ENCODE assay signal across 13 cellular contexts in genomic region chr22:37781434-37782059, GRCh38. TPM values are rescaled to one million over a fixed set of nuclear protein-coding genes. Genes with fewer than 3 reads are reported as not detected.
A peak's percentile ranks its signal among the peaks of the same experiment; 100 is the strongest.
DNase-seq lines count a peak whose midpoint lies in the region; ATAC-seq and TF ChIP-seq lines count a peak whose summit lies in the region.
"Had no signal": no experiment of that assay in that cellular context is flagged by ENCODE, and none has a peak within 500 bp of the region (broad histone marks: within the 10 kb centered on the region; RNA-seq: fewer than 3 reads in every experiment).

No MANE protein-coding gene starts in this region.

- TF ChIP-seq POLR2A in adrenal gland (IDR thresholded peaks at IDR 0.05) (no peak), gastrocnemius medialis (IDR thresholded peaks at IDR 0.05) (no peak)

- H3K4ac ChIP-seq in H9 (ENCODE audit: low read depth, low read length) = no peak overlapping the region

- no peaks in the 10 kb centered on the region for H3K4me1 ChIP-seq in H9 (ENCODE audit: insufficient read depth, low read length)
- H3K4me1 ChIP-seq in adrenal gland (replicated peaks in 1 of 2) = peaks cover 0 to 8% of the 10 kb centered on the region in 2 donors
- peaks cover 14% of the 10 kb centered on the region for H3K4me1 ChIP-seq in hepatocyte (ENCODE audit: insufficient read depth)
- H3K4me1 ChIP-seq in gastrocnemius medialis = peaks cover 7 to 8% of the 10 kb centered on the region in 2 donors

- no peaks in the 10 kb centered on the region for H3K23me2 ChIP-seq in H9 (ENCODE audit: insufficient read length, low read depth, low read length, poor library complexity, severe bottlenecking)

- H3K14ac ChIP-seq in H9 (ENCODE audit: insufficient read depth, low read length) = no peak overlapping the region

- H3K79me2 ChIP-seq in H9 (ENCODE audit: insufficient read depth, low read length) (no peaks in the 10 kb centered on the region), hepatocyte (no peaks in the 10 kb centered on the region)

- H4K91ac ChIP-seq in H9 (ENCODE audit: insufficient read length, low read depth, low read length) = no peak overlapping the region

- H4K20me1 ChIP-seq in H9 (ENCODE audit: control insufficient read depth, insufficient read depth, insufficient read length) = no peaks in the 10 kb centered on the region
- H4K20me1 ChIP-seq in hepatocyte (ENCODE audit: insufficient read depth, poor library complexity, severe bottlenecking) = no peaks in the 10 kb centered on the region

- WGBS in H9 (ENCODE audit: extremely low coverage, insufficient read length, low lambda C conversion rate) = no CpG with 5 or more reads among the region's 13 CpGs
- 39 to 45% (median 44%) methylated on average over 10 to 13 of the region's 13 CpGs for WGBS in adrenal gland, 4 donors
- 79% methylated on average over 13 of the region's 13 CpGs for WGBS in hepatocyte (ENCODE audit: low lambda C conversion rate, missing lambda C conversion rate)

- H3K9me3 ChIP-seq in H9 (ENCODE audit: control insufficient read depth, low read depth, low read length) (no peaks in the 10 kb centered on the region), adrenal gland (replicated peaks in 1 of 3) (no peaks in the 10 kb centered on the region), hepatocyte (ENCODE audit: low read depth) (no peaks in the 10 kb centered on the region), gastrocnemius medialis (no peaks in the 10 kb centered on the region)

- TF ChIP-seq CTCF in H9 (conservative IDR thresholded peaks at IDR 0.05) = peak; percentile 55
- peak in 5 of 6 experiments; percentile 30 to 47 (median 34) for TF ChIP-seq CTCF in adrenal gland (IDR thresholded peaks at IDR 0.05)
- TF ChIP-seq CTCF in hepatocyte (IDR thresholded peaks at IDR 0.05; ENCODE audit: poor library complexity) = peak; percentile 11
- TF ChIP-seq CTCF in gastrocnemius medialis (IDR thresholded peaks at IDR 0.05 in 4 of 5, conservative IDR thresholded peaks at IDR 0.05 in 1 of 5) = no peak

- no peak overlapping the region for H2BK120ac ChIP-seq in H9 (ENCODE audit: low read depth, low read length, poor library complexity, severe bottlenecking)

- no peak overlapping the region for H3K23ac ChIP-seq in H9 (ENCODE audit: insufficient read length, low read depth, low read length)

- no peak overlapping the region for H3K56ac ChIP-seq in H9 (ENCODE audit: insufficient read length, low read depth, low read length)

- H4K8ac ChIP-seq in H9 (replicated peaks; ENCODE audit: insufficient read length, low read depth, low read length) = no peak overlapping the region

- H3K36me3 Mint-ChIP-seq in H9 (ENCODE audit: insufficient read depth in 1 of 3, low read depth in 3 of 3) = no peaks in the 10 kb centered on the region
- H3K36me3 Mint-ChIP-seq: CD8-positive, alpha-beta T cell had no signal

- H3K9me2 ChIP-seq in hepatocyte (replicated peaks; ENCODE audit: insufficient read depth) = no peaks in the 10 kb centered on the region

- H3K4me1 Mint-ChIP-seq in H9 = peaks cover 12 to 17% of the 10 kb centered on the region in 2 experiments

- H2AFZ ChIP-seq in H9 (ENCODE audit: low read length) (no peak overlapping the region), hepatocyte (no peak overlapping the region)

- H3K9me3 Mint-ChIP-seq in H9 = peaks cover 8 to 12% of the 10 kb centered on the region in 2 experiments; a peak in 4 of 5 replicates
- H3K9me3 Mint-ChIP-seq: activated T-cell treated with anti-CD3 and anti-CD28 coated beads, Interleukin-2, amount 50 U/mL, for 72 hours; CD8-positive, alpha-beta T cell had no signal

- no peak overlapping the region for H3K4me3 Mint-ChIP-seq in H9
- H3K4me3 Mint-ChIP-seq: activated T-cell treated with anti-CD3 and anti-CD28 coated beads, Interleukin-2, amount 50 U/mL, for 72 hours; CD8-positive, alpha-beta T cell had no signal

- no peak overlapping the region for H2BK15ac ChIP-seq in H9 (ENCODE audit: low read depth, low read length)

- H2AK5ac ChIP-seq in H9 (ENCODE audit: insufficient read length, low read length) = no peak overlapping the region

- no peak overlapping the region for H2BK5ac ChIP-seq in H9 (ENCODE audit: insufficient read length, low read length)

- H3T11ph ChIP-seq in H9 (ENCODE audit: low read length) = no peak overlapping the region

- ATAC-seq in gastrocnemius medialis = no peak
- no peak for ATAC-seq in GM18520 (IDR thresholded peaks at IDR 0.05; ENCODE audit: unreplicated experiment)
- ATAC-seq: CD8-positive, alpha-beta T cell had no signal

- H3K9ac ChIP-seq in H9 (ENCODE audit: extremely low read depth, insufficient read length, low read length) = no peak overlapping the region

- H3K18ac ChIP-seq in H9 (ENCODE audit: insufficient read length, low read depth, low read length) = no peak overlapping the region

- no peaks in the 10 kb centered on the region for H3K36me3 ChIP-seq in adrenal gland (replicated peaks in 1 of 2)
- H3K36me3 ChIP-seq in hepatocyte (replicated peaks; ENCODE audit: insufficient read depth, low read depth) = no peaks in the 10 kb centered on the region
- H3K36me3 ChIP-seq in gastrocnemius medialis = no peaks in the 10 kb centered on the region

- no peak overlapping the region for H4K5ac ChIP-seq in H9 (ENCODE audit: insufficient read length, low read depth, low read length)

- H2BK12ac ChIP-seq in H9 (ENCODE audit: insufficient read length, low read depth, low read length) = no peak overlapping the region

- peak overlapping the region in 1 of 3 experiments; percentile 88; a peak in 3 of 7 replicates for H3K27ac Mint-ChIP-seq in H9
- H3K27ac Mint-ChIP-seq: activated T-cell treated with anti-CD3 and anti-CD28 coated beads, Interleukin-2, amount 50 U/mL, for 72 hours; CD8-positive, alpha-beta T cell had no signal

- DNase-seq in ACHN (peak; percentile 24), H9 (peak; percentile 52), adrenal gland (peak in 5 of 7 donors; percentile 45 to 67 (median 64)), hepatocyte (ENCODE audit: low spot score) (no peak), GDM1 (lab: John Stamatoyannopoulos, UW) (no peak), NCI-H226 (no peak), gastrocnemius medialis (no peak)
- DNase-seq: activated T-cell treated with anti-CD3 and anti-CD28 coated beads, Interleukin-2, amount 50 U/mL, for 72 hours; CD8-positive, alpha-beta T cell; effector CD4-positive, alpha-beta T cell; NCI-H69 had no signal

- H3K27ac ChIP-seq in H9 (ENCODE audit: insufficient read length, low read depth, low read length) = no peak overlapping the region
- no peak overlapping the region for H3K27ac ChIP-seq in adrenal gland
- no peak overlapping the region for H3K27ac ChIP-seq in hepatocyte
- no peak overlapping the region for H3K27ac ChIP-seq in gastrocnemius medialis

- no peak overlapping the region for H2BK20ac ChIP-seq in H9 (ENCODE audit: low read depth, low read length, poor library complexity, severe bottlenecking)

- no peaks in the 10 kb centered on the region for H3K79me1 ChIP-seq in H9 (ENCODE audit: insufficient read depth, low read depth, low read length, poor library complexity, severe bottlenecking)

- in situ Hi-C loops in ACHN (cut with HindIII; ENCODE audit: low pct_ligation_motif_present, low pct_unique_long_range_greater_than_20kb, low sequenced_read_pairs) (no loop called here), gastrocnemius medialis (cut with MboI; ENCODE audit: low sequenced_read_pairs in 4 of 4) (loop anchor here in 1 of 4 donors (25.0 kb wide), 1 partner anchor 144 kb away; the partner anchor contains the start of gene SH3BP1)

- H3K27me3 Mint-ChIP-seq in H9 (ENCODE audit: low read depth) = peaks cover 70% of the 10 kb centered on the region

- intact Hi-C loops in adrenal gland (cut with DNase I) (no loop called here), gastrocnemius medialis (cut with DNase I; ENCODE audit: low total_unique reads) (no loop called here)

- H3K27me3 ChIP-seq in H9 (ENCODE audit: insufficient read depth, low read length) = no peaks in the 10 kb centered on the region; the same call in 1 of the 2 replicates
- no peaks in the 10 kb centered on the region for H3K27me3 ChIP-seq in adrenal gland
- no peaks in the 10 kb centered on the region for H3K27me3 ChIP-seq in hepatocyte
- H3K27me3 ChIP-seq in gastrocnemius medialis = peaks cover 4 to 13% (median 7%) of the 10 kb centered on the region in 3 donors

- no peak overlapping the region for H3K4me3 ChIP-seq in adrenal gland
- no peak overlapping the region for H3K4me3 ChIP-seq in hepatocyte
- H3K4me3 ChIP-seq in gastrocnemius medialis = no peak overlapping the region

- no peak overlapping the region for H3K4me2 ChIP-seq in H9 (ENCODE audit: insufficient read depth, insufficient read length, low read length)
- no peak overlapping the region for H3K4me2 ChIP-seq in hepatocyte

RNA-seq across cellular contexts. Expression of gene GCAT, which starts 26.2 kb away (rescaled TPM):
- total RNA-seq in H9 (2021) (26.9 and 28.8 TPM in 2 replicates), adrenal gland (10 to 100 TPM; 20.5 to 87.9 (median 30.4) TPM), hepatocyte (20.2 and 20.4 TPM in 2 replicates), gastrocnemius medialis (10 to 100 TPM in 3 of 4 donors, 1 to 10 TPM in 1; 10.0 to 21.5 (median 15.1) TPM)
- polyA plus RNA-seq in adrenal gland (10 to 100 TPM; 18.2 to 37.2 (median 37.1) TPM), hepatocyte (31.5 and 40.0 TPM in 2 replicates)

RNA-seq across cellular contexts. Expression of gene GALR3, which starts 41.6 kb away (rescaled TPM):
- 0.31 and 0.59 TPM in 2 replicates for total RNA-seq in H9 (2021)
- under 1 TPM in 1 of 8 donors, not detected in 7; 0.19 TPM for total RNA-seq in adrenal gland
- not detected for polyA plus RNA-seq in adrenal gland
- not detected in 2 replicates for total RNA-seq in hepatocyte
- polyA plus RNA-seq in hepatocyte = 0.29 TPM in 1 of 2 replicates, not detected in the other
- total RNA-seq in gastrocnemius medialis = not detected
- total RNA-seq: CD8-positive, alpha-beta T cell; pulmonary artery endothelial cell had no signal

Comparison
In these comparisons a context has a peak if more than half of its experiments do, and no peak if none do; other contexts are left out.
1. DNase-seq: peak in ACHN (single experiment), H9 (single experiment) and adrenal gland (5 of 7); none in hepatocyte (single experiment), GDM1 (single experiment), NCI-H226 (single experiment) and gastrocnemius medialis (0 of 2).
2. CTCF ChIP-seq: peak in H9 (single experiment), adrenal gland (5 of 6) and hepatocyte (single experiment); none in gastrocnemius medialis (0 of 5).